ENCODE assay signal across 1 cellular context in the genomic region with DNA sequence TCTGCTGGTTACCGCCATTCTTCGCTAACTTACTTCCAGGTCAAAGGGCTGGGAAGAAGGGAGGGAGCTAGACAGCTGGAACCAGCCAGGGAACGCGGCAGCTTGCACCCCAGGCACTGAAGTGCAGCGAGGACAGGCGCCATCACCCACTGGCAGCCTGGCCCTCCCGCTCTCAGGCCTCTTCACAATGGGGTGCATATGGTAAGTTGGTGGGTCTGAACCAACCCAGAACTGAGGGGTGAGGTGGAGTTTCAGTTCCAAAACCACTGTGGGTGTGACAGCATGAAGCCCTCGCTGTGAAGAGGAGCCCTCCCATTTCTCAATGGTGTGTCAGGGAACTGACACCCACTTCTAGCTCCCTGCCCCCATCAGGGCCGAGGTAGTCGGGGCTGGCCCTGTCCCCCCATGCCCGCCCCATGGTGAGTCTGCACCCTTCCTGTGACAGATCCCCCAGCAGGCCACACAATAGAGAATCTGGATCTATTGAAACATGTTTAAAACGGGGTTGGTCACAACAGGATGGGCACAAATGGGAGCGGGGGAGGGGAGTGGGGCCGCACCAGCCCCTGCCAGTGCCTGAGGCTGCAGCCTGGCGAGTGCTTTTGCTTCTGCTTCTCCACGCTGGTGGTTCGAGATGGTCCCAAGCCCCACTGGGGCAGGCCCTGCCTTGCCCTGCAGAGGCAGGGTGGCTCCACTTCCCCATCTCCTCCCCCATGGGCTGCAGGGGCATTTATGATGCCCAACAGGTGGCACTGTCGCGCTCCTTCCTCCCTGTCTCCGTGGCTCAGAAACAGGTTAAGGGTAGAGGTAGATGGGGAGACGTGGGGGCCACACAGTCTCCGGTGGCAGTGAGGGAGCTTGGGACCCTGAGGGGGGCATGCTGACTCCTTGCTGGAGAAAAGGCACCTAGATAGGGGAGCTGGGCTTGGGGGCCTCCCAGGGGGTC.
TF ChIP-seq lines count a peak whose summit lies in the region.

No MANE protein-coding gene starts in this region.

TF ChIP-seq in neural cell, 6 proteins besides CTCF, POLR2A, EP300 and RAD21 (continued from another document):
- TF ChIP-seq REST (IDR thresholded peaks at IDR 0.05; ENCODE audit: borderline replicate concordance), result no peak
